In genomic region chr12:32070370-32070769, GRCh38 we compare ENCODE assay signal across 26 cellular contexts. TPM values are rescaled to one million over a fixed set of nuclear protein-coding genes. Genes with fewer than 3 reads are reported as not detected.
DNase-seq lines count a peak whose midpoint lies in the region; ATAC-seq, FAIRE-seq and TF ChIP-seq lines count a peak whose summit lies in the region.
"Had no signal": no experiment of that assay in that cellular context is flagged by ENCODE, and none has a peak within 500 bp of the region (broad histone marks: within the 10 kb centered on the region; RNA-seq: fewer than 3 reads in every experiment).

No MANE protein-coding gene starts in this region.

- no peak for FAIRE-seq in bronchial epithelial cell (lab: Jason Lieb, UNC)
- FAIRE-seq: D721Med, GM12878, H54 had no signal

- intact Hi-C loops in heart right ventricle (cut with DNase I) = no loop called here

- no peaks in the 10 kb centered on the region for H3K36me3 ChIP-seq in bronchial epithelial cell (ENCODE audit: control insufficient read depth, insufficient read depth, low read length)
- H3K36me3 ChIP-seq in heart right ventricle = no peaks in the 10 kb centered on the region
- H3K36me3 ChIP-seq: BLaER1, MG63 had no signal

- H3K27me3 ChIP-seq in bronchial epithelial cell (ENCODE audit: control insufficient read depth, insufficient read depth, low read length) = peaks cover 2% of the 10 kb centered on the region
- no peaks in the 10 kb centered on the region for H3K27me3 ChIP-seq in heart right ventricle
- H3K27me3 ChIP-seq: BLaER1, MG63 had no signal

- no peak for TF ChIP-seq CTCF in bronchial epithelial cell (IDR thresholded peaks at IDR 0.05; ENCODE audit: insufficient read depth, low read length, severe bottlenecking)
- TF ChIP-seq CTCF in heart right ventricle (IDR thresholded peaks at IDR 0.05) = no peak

- peaks cover 0 to 16% (median 0%) of the 10 kb centered on the region in 11 donors for H3K9me3 ChIP-seq in heart right ventricle
- H3K9me3 ChIP-seq: MG63 had no signal

- H3K4me3 ChIP-seq in bronchial epithelial cell (ENCODE audit: low read depth, low read length) = no peak overlapping the region
- H3K4me3 ChIP-seq in heart right ventricle = no peak overlapping the region
- H3K4me3 ChIP-seq: BLaER1, GM12878, MG63 had no signal

- H3K4me1 ChIP-seq in heart right ventricle = no peaks in the 10 kb centered on the region
- H3K4me1 ChIP-seq: BLaER1 had no signal

- 38 to 96% methylated on average over 1 of the region's 1 CpG for WGBS in heart right ventricle, 2 donors

- H3K27ac ChIP-seq in heart right ventricle (no peak overlapping the region), caudate nucleus (ENCODE audit: low read depth, low read length) (no peak overlapping the region)
- H3K27ac ChIP-seq: BLaER1, HL-60, RWPE1 had no signal

- no peak for ATAC-seq in heart right ventricle
- ATAC-seq: GM12878, Panc1 had no signal

- DNase-seq in HT-29 (ENCODE audit: low spot score) (peak; percentile 45), bronchial epithelial cell (ENCODE audit: low read depth) (peak; percentile 29), kidney tubule cell (ENCODE audit: low spot score) (peak; percentile 30), renal cortical epithelial cell (ENCODE audit: low read depth) (peak; percentile 59), glomerular visceral epithelial cell (ENCODE audit: extremely low spot score) (no peak), heart right ventricle (no peak), caudate nucleus (lab: John Stamatoyannopoulos, UW) (no peak), NCI-H524 (lab: John Stamatoyannopoulos, UW) (no peak)
- DNase-seq: ACHN; CD4-positive, CD25-positive, alpha-beta regulatory T cell; DMS79; EL; GDM1; KG1; MG63; NCI-H2029; NCI-H446; NCI-H526; SHP77 had no signal

RNA-seq across cellular contexts. Expression of gene BICD1, which starts 36.3 kb away (rescaled TPM):
- total RNA-seq in HT-29 (2014; rRNA removed; shearing (Covaris generic)) = 14.7 and 21.1 TPM in 2 replicates
- 6.1 TPM in 2 replicates for total RNA-seq in bronchial epithelial cell
- total RNA-seq in renal cortical epithelial cell = 10.6 and 64.0 TPM in 2 replicates
- total RNA-seq in heart right ventricle = 10 to 100 TPM in 4 of 10 donors, 1 to 10 TPM in 6; 4.7 to 14.7 (median 9.6) TPM
- 1 to 10 TPM; 2.5 to 4.2 TPM for polyA plus RNA-seq in heart right ventricle

Comparison
In these comparisons a context has a peak if more than half of its experiments do, and no peak if none do; other contexts are left out.
1. DNase-seq: peak in HT-29 (single experiment), bronchial epithelial cell (single experiment), kidney tubule cell (single experiment) and renal cortical epithelial cell (single experiment); none in glomerular visceral epithelial cell (single experiment), heart right ventricle (0 of 2), caudate nucleus (0 of 61) and NCI-H524 (0 of 2).